ENCODE assay signal across 8 cellular contexts in the genomic region with DNA sequence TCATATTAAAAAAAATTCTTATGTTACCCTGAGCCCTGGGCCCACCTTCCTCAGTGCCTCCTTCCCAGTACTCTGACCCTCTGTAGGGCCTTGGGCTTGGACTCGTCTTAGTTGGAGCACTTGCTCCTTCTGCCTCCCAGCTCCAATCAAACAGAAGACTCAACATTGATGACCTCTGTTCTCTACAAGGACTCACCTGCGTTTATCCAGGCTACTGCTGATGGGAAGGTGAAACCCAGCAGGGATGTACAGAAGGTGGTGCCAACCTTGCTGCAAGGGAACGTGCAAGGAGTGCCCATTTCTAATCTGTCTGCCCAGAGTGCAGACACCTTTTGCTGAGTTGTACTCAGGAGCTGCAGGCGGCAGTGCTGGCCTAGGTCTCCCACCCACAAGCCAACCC.
"Had no signal": no experiment of that assay in that cellular context is flagged by ENCODE, and none has a peak within 500 bp of the region (broad histone marks: within the 10 kb centered on the region; RNA-seq: fewer than 3 reads in every experiment).

No MANE protein-coding gene starts in this region.

- ATAC-seq: esophagus mucosa had no signal

- H3K27me3 ChIP-seq: transverse colon had no signal

- DNase-seq: activated CD4-positive, alpha-beta T cell treated with anti-CD3 and anti-CD28 coated beads, Interleukin-2, amount 50 U/mL, for 48 hours; activated CD4-positive, CD25-positive, alpha-beta regulatory T cell; activated gamma-delta T cell treated with Interleukin-2 at 50 U/mL for 16 hours; hypothalamus; retina; substantia nigra; transverse colon had no signal

- H3K9me3 ChIP-seq: transverse colon had no signal

- H3K27ac ChIP-seq: transverse colon had no signal
